ENCODE assay signal across 19 cellular contexts in the genomic region with DNA sequence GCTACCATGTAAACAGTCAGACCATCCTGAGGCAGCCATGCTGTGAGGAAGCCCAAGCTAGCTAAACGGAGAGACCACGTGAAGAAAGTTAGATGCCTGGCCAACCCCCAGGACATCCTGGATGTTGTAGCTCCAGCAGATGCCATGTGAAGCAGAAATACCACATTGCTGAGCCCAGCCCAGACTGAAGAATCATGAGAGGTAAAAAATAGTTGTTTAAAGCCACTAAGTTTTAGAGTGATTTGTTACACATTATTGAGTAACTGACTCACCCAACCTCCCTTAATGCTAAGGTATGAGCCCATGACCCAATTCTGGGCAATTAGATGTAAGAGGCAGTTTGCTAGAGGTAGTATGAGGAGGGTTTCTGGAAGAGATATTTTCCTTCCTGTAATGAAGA.
"Had no signal": no experiment of that assay in that cellular context is flagged by ENCODE, and none has a peak within 500 bp of the region (broad histone marks: within the 10 kb centered on the region; RNA-seq: fewer than 3 reads in every experiment).

No MANE protein-coding gene starts in this region.

- H3K27me3 ChIP-seq: MG63 had no signal

- H3K27ac ChIP-seq: HL-60, RWPE1, SJCRH30 had no signal

- H3K4me3 ChIP-seq: MG63, SJCRH30 had no signal

- DNase-seq: KBM-7, MG63, NCI-H1092 treated with DMSO at 0.1 percent for 48 hours, NCI-H1436, NCI-H187, NCI-H2029, NCI-H2081 treated with DMSO at 0.1 percent for 48 hours, NCI-H2171, NCI-H226, NCI-H446, NCI-H510A, NCI-H524 treated with DMSO at 0.1 percent for 48 hours, NCI-H69, NCI-H774, SHP77, SJCRH30, T-helper 1 cell had no signal
